Comparison of ENCODE assay signal across 24 cellular contexts in genomic region chr9:129161534-129161837, GRCh38.
"Had no signal": no experiment of that assay in that cellular context is flagged by ENCODE, and none has a peak within 500 bp of the region (broad histone marks: within the 10 kb centered on the region; RNA-seq: fewer than 3 reads in every experiment).

No MANE protein-coding gene starts in this region.

- FAIRE-seq: keratinocyte, TTC549 had no signal

- H3K27me3 Mint-ChIP-seq: activated naive CD8-positive, alpha-beta T cell; activated T-cell treated with anti-CD3 and anti-CD28 coated beads, Interleukin-2, amount 50 U/mL, for 24 hours; naive thymus-derived CD4-positive, alpha-beta T cell had no signal

- H3K4me3 Mint-ChIP-seq: activated naive CD8-positive, alpha-beta T cell; activated T-cell treated with anti-CD3 and anti-CD28 coated beads, Interleukin-2, amount 50 U/mL, for 24 hours; endodermal cell; memory B cell; naive thymus-derived CD4-positive, alpha-beta T cell; T-helper 2 cell treated with Interferon-gamma antibody and Interleukin-4, amounts not matched to agents 5 μg/mL and 100 μg/mL, for 36 hours had no signal

- H3K9me3 ChIP-seq: heart right ventricle, spleen had no signal

- H3K9me3 Mint-ChIP-seq: activated T-cell treated with anti-CD3 and anti-CD28 coated beads, Interleukin-2, amount 50 U/mL, for 24 hours; activated T-helper 2 cell treated with anti-CD3 and anti-CD28 coated beads, Interferon-gamma antibody, Interleukin-2, Interleukin-4, amounts not matched to agents 10 μg/mL and 5 μg/mL and 100 μg/mL, durations not matched to agents 14 hours and 24 hours and 36 hours; endodermal cell; memory B cell; naive thymus-derived CD4-positive, alpha-beta T cell; T-helper 2 cell treated with Interferon-gamma antibody and Interleukin-4, amounts not matched to agents 5 μg/mL and 100 μg/mL, for 36 hours had no signal

- H3K36me3 Mint-ChIP-seq: activated naive CD8-positive, alpha-beta T cell; memory B cell had no signal

- H3K4me3 ChIP-seq: heart right ventricle, spleen had no signal

- H3K36me3 ChIP-seq: heart right ventricle, spleen, WERI-Rb-1 had no signal

- DNase-seq: activated CD4-positive, alpha-beta T cell treated with anti-CD3 and anti-CD28 coated beads for 1 hour; activated CD4-positive, alpha-beta T cell treated with anti-CD3 and anti-CD28 coated beads, Interleukin-2, amount 50 U/mL, for 1 hour; activated CD8-positive, alpha-beta memory T cell treated with anti-CD3 and anti-CD28 coated beads for 24 hours; activated CD8-positive, alpha-beta memory T cell treated with anti-CD3 and anti-CD28 coated beads, Interleukin-2, amount 50 U/mL, for 4 hours; activated naive CD4-positive, alpha-beta T cell; activated T-cell treated with anti-CD3 and anti-CD28 coated beads, Interleukin-2, amount 50 U/mL, for 24 hours; amygdala; cerebellar nuclear complex; cortex of kidney; endodermal cell; heart right ventricle; left colon; naive thymus-derived CD4-positive, alpha-beta T cell; retina; spleen; stimulated activated CD4-positive, alpha-beta T cell treated with anti-CD3 and anti-CD28 coated beads, Interleukin-4, amount 100 ng/mL, for 1 hour; stimulated activated naive CD8-positive, alpha-beta T cell treated with anti-CD3 and anti-CD28 coated beads, Interleukin-15, Interleukin-2, amounts not matched to agents 100 U/mL and 50 U/mL, for 24 hours; WERI-Rb-1 had no signal

- H3K27ac ChIP-seq: heart right ventricle, spleen, WERI-Rb-1 had no signal

- ATAC-seq: heart right ventricle; left colon; naive thymus-derived CD4-positive, alpha-beta T cell; stimulated activated naive CD8-positive, alpha-beta T cell treated with anti-CD3 and anti-CD28 coated beads, Interleukin-15, Interleukin-2, amounts not matched to agents 100 U/mL and 50 U/mL, for 24 hours had no signal

- H3K27me3 ChIP-seq: heart right ventricle, spleen had no signal

- H3K27ac Mint-ChIP-seq: activated naive CD8-positive, alpha-beta T cell; activated T-cell treated with anti-CD3 and anti-CD28 coated beads, Interleukin-2, amount 50 U/mL, for 24 hours; activated T-helper 2 cell treated with anti-CD3 and anti-CD28 coated beads, Interferon-gamma antibody, Interleukin-2, Interleukin-4, amounts not matched to agents 10 μg/mL and 5 μg/mL and 100 μg/mL, durations not matched to agents 14 hours and 24 hours and 36 hours; endodermal cell; memory B cell; T-helper 2 cell treated with Interferon-gamma antibody and Interleukin-4, amounts not matched to agents 5 μg/mL and 100 μg/mL, for 36 hours had no signal

- H3K4me1 Mint-ChIP-seq: endodermal cell, memory B cell had no signal
